16 cellular contexts compared by ENCODE assay signal in the genomic region with DNA sequence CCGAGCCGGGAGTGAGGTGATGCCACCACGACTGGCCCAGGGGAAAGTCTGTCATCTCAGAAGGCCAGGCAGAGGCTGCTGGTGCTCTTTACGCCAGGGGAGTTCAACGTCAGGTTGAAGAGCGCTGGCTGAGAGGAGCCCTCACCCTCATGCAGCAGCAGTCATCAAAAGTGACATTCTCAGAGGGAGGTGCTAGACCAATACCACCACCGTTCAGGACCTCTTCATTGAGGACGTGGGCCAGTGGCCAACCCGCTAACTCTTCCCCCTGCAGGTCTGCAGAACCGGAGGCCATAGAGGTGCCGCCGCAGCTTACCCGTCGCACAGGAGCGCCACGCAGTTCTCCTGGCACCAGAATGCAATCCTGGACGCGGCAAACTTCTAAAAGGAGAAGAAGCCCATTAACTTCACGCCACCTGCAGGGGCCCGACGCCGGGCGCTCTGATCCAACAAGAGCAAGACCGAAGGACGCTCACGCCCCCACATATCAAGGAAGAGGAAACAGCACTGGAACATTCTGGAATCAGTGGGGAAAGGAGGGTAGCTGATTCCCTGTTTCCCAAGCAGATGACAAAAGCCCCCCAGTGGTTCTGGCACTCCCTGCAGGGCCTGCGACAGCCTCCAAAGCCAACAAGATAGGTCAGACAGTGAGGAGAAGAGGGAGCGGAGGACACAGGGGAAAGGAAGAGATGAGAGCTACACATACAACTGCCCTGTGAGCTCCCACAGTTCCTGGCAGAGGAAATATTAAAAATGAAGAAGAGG. TPM values are rescaled to one million over a fixed set of nuclear protein-coding genes. Genes with fewer than 3 reads are reported as not detected.
DNase-seq lines count a peak whose midpoint lies in the region; ATAC-seq and TF ChIP-seq lines count a peak whose summit lies in the region.
"Had no signal": no experiment of that assay in that cellular context is flagged by ENCODE, and none has a peak within 500 bp of the region (broad histone marks: within the 10 kb centered on the region; RNA-seq: fewer than 3 reads in every experiment).

No MANE protein-coding gene starts in this region.

- no peak overlapping the region for H3K4me2 ChIP-seq in H9 (ENCODE audit: insufficient read depth, insufficient read length, low read length)

- ATAC-seq in lower lobe of right lung (no peak), GM21447 (IDR thresholded peaks at IDR 0.05; ENCODE audit: unreplicated experiment) (no peak)
- no peak for ATAC-seq in stimulated activated naive B cell treated with anti-CD40 and anti-IgM and Interleukin-4, amounts not matched to agents 10 μg/mL and 1 μg/mL and 100 μg/mL, for 72 hours (replicated peaks)

- H3K79me2 ChIP-seq in H9 (ENCODE audit: insufficient read depth, low read length): peaks cover 2% of the 10 kb centered on the region; the same call in 1 of the 2 replicates

- intact Hi-C loops in activated CD4-positive, alpha-beta T cell treated with anti-CD3 and anti-CD28 coated beads, Interleukin-2, amount 10 ng/mL, durations not matched to agents 24 days and 14 days (cut with micrococcal nuclease): no loop called here
- intact Hi-C loops in lower lobe of right lung (cut with DNase I): no loop called here

- no peak overlapping the region for H2BK5ac ChIP-seq in H9 (ENCODE audit: insufficient read length, low read length)

- H2BK15ac ChIP-seq in H9 (ENCODE audit: low read depth, low read length): no peak overlapping the region

- no peaks in the 10 kb centered on the region for H3K27me3 Mint-ChIP-seq in activated CD4-positive, alpha-beta T cell treated with anti-CD3 and anti-CD28 coated beads, Interleukin-2, amount 10 ng/mL, durations not matched to agents 24 days and 14 days
- H3K27me3 Mint-ChIP-seq in H9 (ENCODE audit: low read depth): no peaks in the 10 kb centered on the region
- H3K27me3 Mint-ChIP-seq in stimulated activated naive B cell treated with anti-CD40 and anti-IgM and Interleukin-4, amounts not matched to agents 10 μg/mL and 1 μg/mL and 100 μg/mL, for 72 hours: no peaks in the 10 kb centered on the region
- H3K27me3 Mint-ChIP-seq: CD4-positive, alpha-beta T cell had no signal

- no peak overlapping the region for H3K4ac ChIP-seq in H9 (ENCODE audit: low read depth, low read length)

- peaks cover 62% of the 10 kb centered on the region for H3K36me3 Mint-ChIP-seq in activated CD4-positive, alpha-beta T cell treated with anti-CD3 and anti-CD28 coated beads, Interleukin-2, amount 10 ng/mL, durations not matched to agents 24 days and 14 days (ENCODE audit: low read depth)
- peaks cover 54 to 96% (median 92%) of the 10 kb centered on the region in 3 experiments for H3K36me3 Mint-ChIP-seq in H9 (ENCODE audit: insufficient read depth in 1 of 3, low read depth in 3 of 3)
- H3K36me3 Mint-ChIP-seq in stimulated activated naive B cell treated with anti-CD40 and anti-IgM and Interleukin-4, amounts not matched to agents 10 μg/mL and 1 μg/mL and 100 μg/mL, for 72 hours: peaks cover 61 to 73% of the 10 kb centered on the region in 2 donors

- no peak overlapping the region for H2BK120ac ChIP-seq in H9 (ENCODE audit: low read depth, low read length, poor library complexity, severe bottlenecking)

- H3K27ac ChIP-seq in H9 (ENCODE audit: insufficient read length, low read depth, low read length) (no peak overlapping the region), lower lobe of right lung (peak overlapping the region; percentile 11)
- H3K27ac ChIP-seq: 22Rv1 had no signal

- no peaks in the 10 kb centered on the region for H3K9me3 Mint-ChIP-seq in activated CD4-positive, alpha-beta T cell treated with anti-CD3 and anti-CD28 coated beads, Interleukin-2, amount 10 ng/mL, durations not matched to agents 24 days and 14 days
- no peaks in the 10 kb centered on the region for H3K9me3 Mint-ChIP-seq in H9
- no peaks in the 10 kb centered on the region for H3K9me3 Mint-ChIP-seq in stimulated activated naive B cell treated with anti-CD40 and anti-IgM and Interleukin-4, amounts not matched to agents 10 μg/mL and 1 μg/mL and 100 μg/mL, for 72 hours
- H3K9me3 Mint-ChIP-seq: CD4-positive, alpha-beta T cell had no signal

- no peak for DNase-seq in activated CD4-positive, alpha-beta T cell treated with anti-CD3 and anti-CD28 coated beads, Interleukin-2, amount 10 ng/mL, durations not matched to agents 24 days and 14 days
- DNase-seq in activated CD4-positive, alpha-beta T cell treated with anti-CD3 and anti-CD28 coated beads, Interleukin-2, amount 50 U/mL, for 1 hour: no peak
- DNase-seq in H9 (no peak), lower lobe of right lung (no peak), islet precursor cell (no peak), NCI-H1048 (lab: John Stamatoyannopoulos, UW) (no peak)
- no peak for DNase-seq in stimulated activated naive B cell treated with anti-CD40 and anti-IgM and Interleukin-4, amounts not matched to agents 10 μg/mL and 1 μg/mL and 100 μg/mL, for 72 hours
- DNase-seq: AML-193; C1 segment of cervical spinal cord; Calu3; CD4-positive, alpha-beta T cell; DMS153; EL; IMR-90 had no signal

- H3K36me3 ChIP-seq in lower lobe of right lung: peaks cover 99% of the 10 kb centered on the region

- no peak overlapping the region for H4K91ac ChIP-seq in H9 (ENCODE audit: insufficient read length, low read depth, low read length)

- H3K4me1 Mint-ChIP-seq in activated CD4-positive, alpha-beta T cell treated with anti-CD3 and anti-CD28 coated beads, Interleukin-2, amount 10 ng/mL, durations not matched to agents 24 days and 14 days: peaks cover 9% of the 10 kb centered on the region
- H3K4me1 Mint-ChIP-seq in H9: no peaks in the 10 kb centered on the region
- H3K4me1 Mint-ChIP-seq in stimulated activated naive B cell treated with anti-CD40 and anti-IgM and Interleukin-4, amounts not matched to agents 10 μg/mL and 1 μg/mL and 100 μg/mL, for 72 hours: peaks cover 6 to 30% of the 10 kb centered on the region in 2 donors

- no peak overlapping the region for H3K14ac ChIP-seq in H9 (ENCODE audit: insufficient read depth, low read length)

- H3K4me3 ChIP-seq in lower lobe of right lung: no peak overlapping the region

- no peak overlapping the region for H3T11ph ChIP-seq in H9 (ENCODE audit: low read length)

- H3K27ac Mint-ChIP-seq in activated CD4-positive, alpha-beta T cell treated with anti-CD3 and anti-CD28 coated beads, Interleukin-2, amount 10 ng/mL, durations not matched to agents 24 days and 14 days: peak overlapping the region; percentile 47
- H3K27ac Mint-ChIP-seq in H9: peak overlapping the region in 2 of 3 experiments; percentile 30 to 44; a peak in 1 of 7 replicates
- H3K27ac Mint-ChIP-seq in stimulated activated naive B cell treated with anti-CD40 and anti-IgM and Interleukin-4, amounts not matched to agents 10 μg/mL and 1 μg/mL and 100 μg/mL, for 72 hours: peak overlapping the region; percentile 20
- H3K27ac Mint-ChIP-seq: CD4-positive, alpha-beta T cell had no signal

- no peak overlapping the region for H3K18ac ChIP-seq in H9 (ENCODE audit: insufficient read length, low read depth, low read length)

- no peaks in the 10 kb centered on the region for H3K79me1 ChIP-seq in H9 (ENCODE audit: insufficient read depth, low read depth, low read length, poor library complexity, severe bottlenecking)

- H3K23me2 ChIP-seq in H9 (ENCODE audit: insufficient read length, low read depth, low read length, poor library complexity, severe bottlenecking): no peaks in the 10 kb centered on the region

- no peak overlapping the region for H4K8ac ChIP-seq in H9 (replicated peaks; ENCODE audit: insufficient read length, low read depth, low read length)

- H3K4me1 ChIP-seq in H9 (ENCODE audit: insufficient read depth, low read length): no peaks in the 10 kb centered on the region
- H3K4me1 ChIP-seq in lower lobe of right lung: peaks cover 18% of the 10 kb centered on the region

- H2AFZ ChIP-seq in H9 (ENCODE audit: low read length): no peak overlapping the region

- no peak overlapping the region for H3K56ac ChIP-seq in H9 (ENCODE audit: insufficient read length, low read depth, low read length)

- no peak overlapping the region for H3K4me3 Mint-ChIP-seq in activated CD4-positive, alpha-beta T cell treated with anti-CD3 and anti-CD28 coated beads, Interleukin-2, amount 10 ng/mL, durations not matched to agents 24 days and 14 days
- H3K4me3 Mint-ChIP-seq in H9: no peak overlapping the region
- H3K4me3 Mint-ChIP-seq in stimulated activated naive B cell treated with anti-CD40 and anti-IgM and Interleukin-4, amounts not matched to agents 10 μg/mL and 1 μg/mL and 100 μg/mL, for 72 hours: no peak overlapping the region
- H3K4me3 Mint-ChIP-seq: CD4-positive, alpha-beta T cell had no signal

- no peaks in the 10 kb centered on the region for H3K27me3 ChIP-seq in H9 (ENCODE audit: insufficient read depth, low read length)
- no peaks in the 10 kb centered on the region for H3K27me3 ChIP-seq in lower lobe of right lung (ENCODE audit: low read depth)

- no peaks in the 10 kb centered on the region for H4K20me1 ChIP-seq in H9 (ENCODE audit: control insufficient read depth, insufficient read depth, insufficient read length)

- H2BK20ac ChIP-seq in H9 (ENCODE audit: low read depth, low read length, poor library complexity, severe bottlenecking): no peak overlapping the region

- no peak overlapping the region for H2AK5ac ChIP-seq in H9 (ENCODE audit: insufficient read length, low read length)

- H3K9ac ChIP-seq in H9 (ENCODE audit: extremely low read depth, insufficient read length, low read length): no peak overlapping the region

- TF ChIP-seq CTCF in H9 (conservative IDR thresholded peaks at IDR 0.05): 0 out of 3 replicates have a peak, but pooled peaks have one; percentile 10
- no peak for TF ChIP-seq CTCF in lower lobe of right lung (IDR thresholded peaks at IDR 0.05)

- H4K5ac ChIP-seq in H9 (ENCODE audit: insufficient read length, low read depth, low read length): no peak overlapping the region

- no CpG with 5 or more reads among the region's 28 CpGs for WGBS in H9 (ENCODE audit: extremely low coverage, insufficient read length, low lambda C conversion rate)

- H2BK12ac ChIP-seq in H9 (ENCODE audit: insufficient read length, low read depth, low read length): no peak overlapping the region

- H3K23ac ChIP-seq in H9 (ENCODE audit: insufficient read length, low read depth, low read length): no peak overlapping the region

- H3K9me3 ChIP-seq in H9 (ENCODE audit: control insufficient read depth, low read depth, low read length) (no peaks in the 10 kb centered on the region), lower lobe of right lung (no peaks in the 10 kb centered on the region)

RNA-seq across cellular contexts. Expression of a gene that starts 24.9 kb away (rescaled TPM):
- 73.5 and 75.1 TPM in 2 replicates for total RNA-seq in activated CD4-positive, alpha-beta T cell treated with anti-CD3 and anti-CD28 coated beads, Interleukin-2, amount 10 ng/mL, durations not matched to agents 24 days and 14 days
- total RNA-seq in H9 (2021) (53.0 and 54.4 TPM in 2 replicates), lower lobe of right lung (17.1 TPM)

RNA-seq across cellular contexts. Expression of a gene that starts 38.7 kb away (rescaled TPM):
- total RNA-seq in activated CD4-positive, alpha-beta T cell treated with anti-CD3 and anti-CD28 coated beads, Interleukin-2, amount 10 ng/mL, durations not matched to agents 24 days and 14 days: 41.2 and 41.7 TPM in 2 replicates
- total RNA-seq in H9 (2021) (32.6 and 35.6 TPM in 2 replicates), lower lobe of right lung (35.7 TPM)
